ENCODE assay signal across 8 cellular contexts in genomic region chrX:152897216-152898144, GRCh38. TPM values are rescaled to one million over a fixed set of nuclear protein-coding genes. Genes with fewer than 3 reads are reported as not detected.
A peak's percentile ranks its signal among the peaks of the same experiment; 100 is the strongest.
DNase-seq lines count a peak whose midpoint lies in the region; ATAC-seq, FAIRE-seq and TF ChIP-seq lines count a peak whose summit lies in the region.

Gene ZNF185, plus strand, starts transcription at chrX:152898067. Its CDS starts 16,423 bp downstream, at chrX:152914490.

- no peaks in the 10 kb centered on the region for H3K4me1 ChIP-seq in heart right ventricle
- H3K4me1 ChIP-seq in K562 (replicated peaks in 1 of 2; ENCODE audit: control insufficient read depth in 2 of 2, insufficient read depth in 2 of 2, low read length in 2 of 2): peaks cover 0 to 20% of the 10 kb centered on the region in 2 experiments; a peak in 2 of 5 replicates
- no peaks in the 10 kb centered on the region for H3K4me1 ChIP-seq in vagina

- TF ChIP-seq CTCF in heart right ventricle (IDR thresholded peaks at IDR 0.05) (no peak), K562 (IDR thresholded peaks at IDR 0.05 in 2 of 3, conservative IDR thresholded peaks at IDR 0.05 in 1 of 3; ENCODE audit: insufficient read depth in 2 of 3, low read depth in 1 of 3, low read length in 3 of 3) (no peak), vagina (IDR thresholded peaks at IDR 0.05) (no peak)

- CTCF ChIA-PET in K562 (lab: Yijun Ruan, JAX; ENCODE audit: low intra/inter-chr PET ratio): no interaction called here

- H3K36me3 ChIP-seq in heart right ventricle (no peaks in the 10 kb centered on the region), K562 (ENCODE audit: control insufficient read depth, insufficient read depth, low read length) (no peaks in the 10 kb centered on the region), vagina (no peaks in the 10 kb centered on the region)

- BruUV-seq in K562 (replicated peaks; lab: Mats Ljungman, UMichigan): no TSS peak

- ATAC-seq in heart right ventricle: peak in 4 of 8 donors; percentile 26 to 58 (median 31)
- no peak for ATAC-seq in Right ventricle myocardium superior (ENCODE audit: poor library complexity)
- peak; percentile 26; the same call in 1 of the 3 replicates for ATAC-seq in K562

- peaks cover 0 to 59% (median 0%) of the 10 kb centered on the region in 7 donors for H3K27me3 ChIP-seq in heart right ventricle
- peaks cover 34 to 90% of the 10 kb centered on the region in 2 experiments; a peak in 4 of 5 replicates for H3K27me3 ChIP-seq in K562 (ENCODE audit: control insufficient read depth in 2 of 2, insufficient read depth in 2 of 2, low read length in 2 of 2)
- no peaks in the 10 kb centered on the region for H3K27me3 ChIP-seq in vagina

- FAIRE-seq in K562 (lab: Jason Lieb, UNC): no peak

- no peak within 1 kb of the TSS for H3K27ac ChIP-seq in heart right ventricle
- H3K27ac ChIP-seq in K562 (ENCODE audit: extremely low read depth, low read depth, low read length): no peak within 1 kb of the TSS
- peak within 1 kb of the TSS; percentile 57 for H3K27ac ChIP-seq in vagina

- peaks cover 13% of the 10 kb centered on the region; the same call in 1 of the 2 replicates for H4K20me1 ChIP-seq in K562 (replicated peaks; ENCODE audit: control insufficient read depth, insufficient read depth, low read length)

- H2AFZ ChIP-seq in K562 (ENCODE audit: low read depth, low read length): no peak within 1 kb of the TSS

- no peak within 1 kb of the TSS for H3K4me2 ChIP-seq in K562 (ENCODE audit: insufficient read depth, low read length)

- no peak for DNase-seq in heart right ventricle
- no peak for DNase-seq in Right ventricle myocardium superior
- DNase-seq in K562 (ENCODE audit: extremely low read depth in 1 of 4, low spot score in 3 of 4): peak in 2 of 4 experiments; percentile 43 to 48
- peak; percentile 86 for DNase-seq in left kidney (ENCODE audit: low read depth, low spot score)
- DNase-seq in vagina (ENCODE audit: extremely low spot score in 2 of 2): no peak
- DNase-seq in activated CD4-positive, CD25-positive, alpha-beta regulatory T cell treated with anti-CD3 and anti-CD28 coated beads, Interleukin-2, amount 50 U/mL, for 72 hours: no peak
- no peak for DNase-seq in GF-D8 (lab: John Stamatoyannopoulos, UW)
- no peak for DNase-seq in NCI-H1417 treated with DMSO at 0.1 percent for 48 hours (lab: John Stamatoyannopoulos, UW)

- H3K9me1 ChIP-seq in K562 (ENCODE audit: control insufficient read depth, insufficient read depth, low read length): no peaks in the 10 kb centered on the region

- no peak within 1 kb of the TSS for H3K9ac ChIP-seq in K562 (ENCODE audit: insufficient read depth in 1 of 2, low read depth in 2 of 2, low read length in 2 of 2)

- no peak for TF ChIP-seq EP300 in K562 (IDR thresholded peaks at IDR 0.05; ENCODE audit: low read length)

- H3K4me3 ChIP-seq in heart right ventricle (peak within 1 kb of the TSS in 9 of 10 donors; percentile 19 to 46 (median 32)), K562 (no peak within 1 kb of the TSS), vagina (peak within 1 kb of the TSS; percentile 43 to 44)

- TF ChIP-seq RAD21 in K562 (CRISPR knock-in tag; conservative IDR thresholded peaks at IDR 0.05 in 1 of 2, IDR thresholded peaks at IDR 0.05 in 1 of 2): no peak

- in situ Hi-C loops in K562 (cut with MboI): no loop called here

- H3K9me3 ChIP-seq in heart right ventricle (no peaks in the 10 kb centered on the region), K562 (replicated peaks; ENCODE audit: control insufficient read depth, insufficient read depth, low read depth, low read length) (no peaks in the 10 kb centered on the region), vagina (no peaks in the 10 kb centered on the region)

- intact Hi-C loops in heart right ventricle (cut with DNase I) (no loop called here), Right ventricle myocardium superior (cut with DNase I) (no loop called here), K562 (cut with micrococcal nuclease) (no loop called here), vagina (cut with DNase I) (no loop called here)

- TF ChIP-seq POLR2A in K562 (conservative IDR thresholded peaks at IDR 0.05): no peak
- TF ChIP-seq POLR2A in vagina (IDR thresholded peaks at IDR 0.05): no peak

- WGBS in heart right ventricle, 2 donors: 15 to 21% methylated on average over 34 to 50 of the region's 66 CpGs
- WGBS in K562 (ENCODE audit: insufficient coverage, low coverage, missing lambda C conversion rate): 15% methylated on average over 17 of the region's 66 CpGs

- H3K79me2 ChIP-seq in K562 (ENCODE audit: control insufficient read depth, insufficient read depth, low read length): no peaks in the 10 kb centered on the region

- POLR2A ChIA-PET in K562 (lab: Yijun Ruan, JAX): no interaction called here

TF ChIP-seq in K562, 482 proteins besides CTCF, POLR2A, EP300 and RAD21:
- TF ChIP-seq ARID2 (IDR thresholded peaks at IDR 0.05): no peak
- TF ChIP-seq COPS2 (conservative IDR thresholded peaks at IDR 0.05): no peak
- TF ChIP-seq FOSL1 (tag; conservative IDR thresholded peaks at IDR 0.05): no peak
- TF ChIP-seq FOXJ2 (tag; IDR thresholded peaks at IDR 0.05): no peak

RNA-seq across cellular contexts. Expression of gene ZNF185, which starts in this region (rescaled TPM):
- 1 to 10 TPM; 1.2 to 4.5 (median 1.5) TPM for total RNA-seq in heart right ventricle
- polyA plus RNA-seq in heart right ventricle: under 1 TPM; 0.51 to 0.62 TPM
- 1.6 TPM for total RNA-seq in Right ventricle myocardium superior
- total RNA-seq in K562 (2011; cell fraction: chromatin; rRNA removed; ENCODE audit: low replicate concordance): 0.37 and 0.53 TPM in 2 replicates
- 0.26 and 0.33 TPM in 2 replicates for total RNA-seq in K562 (2011; cell fraction: nucleolus; rRNA removed)
- total RNA-seq in K562 (2011; cell fraction: nucleoplasm; rRNA removed): 0.44 and 0.46 TPM in 2 replicates
- 0.18 and 0.24 TPM in 2 replicates for total RNA-seq in K562 (2014; rRNA removed)
- total RNA-seq in K562 (2014; rRNA removed; fragmentation: Illumina TruSeq; extraction: Trizol): 0.22 and 0.26 TPM in 2 replicates
- total RNA-seq in K562 (2015; rRNA removed; fragmentation: Illumina TruSeq; extraction: Trizol): 0.19 and 0.22 TPM in 2 replicates
- total RNA-seq in K562 (2021): 0.24 and 0.40 TPM in 2 replicates
- polyA plus RNA-seq in K562 (2011; rRNA removed): 0.95 and 1.1 TPM in 2 replicates
- polyA plus RNA-seq in K562 (2011; cell fraction: cytosol; rRNA removed): 0.67 and 0.74 TPM in 2 replicates
- 0.76 and 0.95 TPM in 2 replicates for polyA plus RNA-seq in K562 (2011; cell fraction: nucleus; rRNA removed)
- polyA plus RNA-seq in K562 (2012): 0.28 and 0.29 TPM in 2 replicates
- polyA plus RNA-seq in K562 (2014; fragmentation: Illumina TruSeq; extraction: Trizol): 0.57 and 0.64 TPM in 2 replicates
- under 1 TPM; 0.08 to 0.18 TPM for polyA plus RNA-seq in K562 (2014; fragmentation: Nextera tagmentation; extraction: Ambion mirVana)
- 0.35 and 0.38 TPM in 2 replicates for polyA plus RNA-seq in K562 (2014; rRNA removed)
- polyA minus RNA-seq in K562 (2011; rRNA and poly(A)+ RNA removed): 0.35 and 0.66 TPM in 2 replicates
- polyA minus RNA-seq in K562 (2011; cell fraction: cytosol; rRNA and poly(A)+ RNA removed): 0.29 TPM in 1 of 2 replicates, not detected in the other
- 0.13 and 0.22 TPM in 2 replicates for polyA minus RNA-seq in K562 (2011; cell fraction: nucleus; rRNA and poly(A)+ RNA removed)
- 98.2 TPM for total RNA-seq in vagina

Comparison
In these comparisons a context has a peak if more than half of its experiments do, and no peak if none do; other contexts are left out.
1. RNA of gene ZNF185 (total RNA-seq): 98.2 TPM in vagina (single experiment); 1.6 TPM in Right ventricle myocardium superior (single experiment), 1.2 to 4.5 TPM in heart right ventricle and 0.18 to 0.53 TPM in K562; every median in the first group is over 10 times any median in the second.